8 cellular contexts compared by ENCODE assay signal in the genomic region with DNA sequence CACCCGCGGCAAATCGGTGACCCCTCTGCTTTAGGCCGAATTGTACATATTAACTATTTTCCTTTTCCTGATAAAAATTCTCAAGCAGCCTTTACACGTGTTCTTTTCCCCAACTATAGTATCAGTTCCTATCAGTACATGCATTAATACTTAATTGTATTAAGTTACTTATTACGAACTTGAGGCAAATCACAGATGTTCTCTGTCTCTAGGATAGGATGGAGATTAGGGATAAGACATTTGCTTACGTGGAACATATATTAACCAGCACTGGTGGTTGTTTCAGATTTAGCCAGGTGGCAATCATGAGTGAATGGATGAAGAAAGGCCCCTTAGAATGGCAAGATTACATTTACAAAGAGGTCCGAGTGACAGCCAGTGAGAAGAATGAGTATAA. TPM values are rescaled to one million over a fixed set of nuclear protein-coding genes. Genes with fewer than 3 reads are reported as not detected.
DNase-seq lines count a peak whose midpoint lies in the region; ATAC-seq and TF ChIP-seq lines count a peak whose summit lies in the region.

No MANE protein-coding gene starts in this region.

- peak overlapping the region; percentile 88 for H3K4me2 ChIP-seq in BLaER1
- peak overlapping the region; percentile 93 for H3K4me2 ChIP-seq in Karpas-422 (ENCODE audit: low read depth, low read length, poor library complexity, severe bottlenecking)

- H3K36me3 Mint-ChIP-seq in nephron progenitor cell (ENCODE audit: low read depth) = peaks cover 22% of the 10 kb centered on the region

- H3K27ac Mint-ChIP-seq in nephron progenitor cell = peak overlapping the region; percentile 95

- H3K9ac ChIP-seq in BLaER1 = peak overlapping the region; percentile 82
- peak overlapping the region; percentile 78 for H3K9ac ChIP-seq in Karpas-422 (ENCODE audit: low read length)
- H3K9ac ChIP-seq in colonic mucosa (ENCODE audit: low read depth in 2 of 2, low read length in 2 of 2) = peak overlapping the region; percentile 32 to 63

- no peaks in the 10 kb centered on the region for H3K9me2 ChIP-seq in Karpas-422 (replicated peaks; ENCODE audit: insufficient read depth, low read length)

- no peak for TF ChIP-seq CTCF in colonic mucosa (IDR thresholded peaks at IDR 0.05)
- no peak for TF ChIP-seq CTCF in nephron progenitor cell (IDR thresholded peaks at IDR 0.05)

- no peaks in the 10 kb centered on the region for H3K9me3 Mint-ChIP-seq in nephron progenitor cell

- intact Hi-C loops in colonic mucosa (cut with DNase I) = no loop called here

- DNase-seq in Karpas-422 = peak; percentile 49
- no peak for DNase-seq in colonic mucosa
- no peak for DNase-seq in nephron progenitor cell
- no peak for DNase-seq in left lobe of liver (ENCODE audit: low spot score)

- H3K27ac ChIP-seq in BLaER1 = peak overlapping the region; percentile 80
- H3K27ac ChIP-seq in Karpas-422 (ENCODE audit: low read length) = peak overlapping the region; percentile 40; the same call in 1 of the 2 replicates
- no peak overlapping the region for H3K27ac ChIP-seq in colonic mucosa

- peaks cover 32% of the 10 kb centered on the region for H3K36me3 ChIP-seq in BLaER1
- peaks cover 7% of the 10 kb centered on the region for H3K36me3 ChIP-seq in Karpas-422 (ENCODE audit: insufficient read depth, low read length)
- no peaks in the 10 kb centered on the region for H3K36me3 ChIP-seq in colonic mucosa

- H3K27me3 ChIP-seq in BLaER1 (no peaks in the 10 kb centered on the region), Karpas-422 (ENCODE audit: low read length) (no peaks in the 10 kb centered on the region), colonic mucosa (peaks cover 5% of the 10 kb centered on the region)

- 0 out of 2 replicates have a peak overlapping the region, but pooled peaks have one; percentile 22 for H2AFZ ChIP-seq in Karpas-422 (ENCODE audit: low read length)

- peaks cover 9% of the 10 kb centered on the region for H3K4me1 ChIP-seq in BLaER1
- peaks cover 13% of the 10 kb centered on the region for H3K4me1 ChIP-seq in Karpas-422 (ENCODE audit: low read length)
- H3K4me1 ChIP-seq in colonic mucosa = no peaks in the 10 kb centered on the region

- peaks cover 21% of the 10 kb centered on the region for H3K27me3 Mint-ChIP-seq in nephron progenitor cell (ENCODE audit: low read depth, poor library complexity)

- H3K9me3 ChIP-seq in BLaER1 (no peaks in the 10 kb centered on the region), Karpas-422 (ENCODE audit: low read length) (no peaks in the 10 kb centered on the region), colonic mucosa (no peaks in the 10 kb centered on the region)

- peak overlapping the region; percentile 98 for H3K4me3 Mint-ChIP-seq in nephron progenitor cell

- H3K4me3 ChIP-seq in BLaER1 = peak overlapping the region; percentile 76
- H3K4me3 ChIP-seq in Karpas-422 (ENCODE audit: low read length) = peak overlapping the region; percentile 76
- peak overlapping the region; percentile 78 for H3K4me3 ChIP-seq in colonic mucosa

- peaks cover 15% of the 10 kb centered on the region for H3K4me1 Mint-ChIP-seq in nephron progenitor cell

- ATAC-seq in HG03439 (IDR thresholded peaks at IDR 0.05; ENCODE audit: unreplicated experiment) (no peak), HG03520 (IDR thresholded peaks at IDR 0.05; ENCODE audit: unreplicated experiment) (no peak), left lobe of liver (no peak), GM18519 (IDR thresholded peaks at IDR 0.05; ENCODE audit: low FRiP score, unreplicated experiment) (no peak)

- H3K79me2 ChIP-seq in Karpas-422 (ENCODE audit: low read length) = peaks cover 13% of the 10 kb centered on the region

- H4K20me1 ChIP-seq in BLaER1 = no peaks in the 10 kb centered on the region
- no peaks in the 10 kb centered on the region for H4K20me1 ChIP-seq in Karpas-422 (ENCODE audit: insufficient read depth, low read depth, low read length)

RNA-seq across cellular contexts. Expression of gene GEMIN6, which starts 0.7 kb away (rescaled TPM):
- 16.2 and 20.1 TPM in 2 replicates for total RNA-seq in Karpas-422 (2014; rRNA removed; shearing (Covaris generic); ENCODE audit: low replicate concordance)
- 10 to 100 TPM in 1 of 2 donors, 1 to 10 TPM in 1; 8.8 to 18.7 TPM for total RNA-seq in colonic mucosa
- 9.7 TPM for total RNA-seq in left lobe of liver

RNA-seq across cellular contexts. Expression of gene SRSF7, which starts 27.5 kb away (rescaled TPM):
- total RNA-seq in Karpas-422 (2014; rRNA removed; shearing (Covaris generic); ENCODE audit: low replicate concordance) = 154 and 176 TPM in 2 replicates
- 100 to 1,000 TPM; 119 to 157 TPM for total RNA-seq in colonic mucosa
- total RNA-seq in left lobe of liver = 47.8 TPM
